Comparison of ENCODE assay signal across 17 cellular contexts in genomic region chr1:37892151-37893047, GRCh38. TPM values are rescaled to one million over a fixed set of nuclear protein-coding genes. Genes with fewer than 3 reads are reported as not detected.
A peak's percentile ranks its signal among the peaks of the same experiment; 100 is the strongest.
DNase-seq lines count a peak whose midpoint lies in the region; ATAC-seq and TF ChIP-seq lines count a peak whose summit lies in the region.
"Had no signal": no experiment of that assay in that cellular context is flagged by ENCODE, and none has a peak within 500 bp of the region (broad histone marks: within the 10 kb centered on the region; RNA-seq: fewer than 3 reads in every experiment).

No MANE protein-coding gene starts in this region.

- no peaks in the 10 kb centered on the region for H3K27me3 Mint-ChIP-seq in CD8-positive, alpha-beta memory T cell
- H3K27me3 Mint-ChIP-seq: activated B cell treated with CpG ODN at 0.5 μM for 24 hours; activated naive CD8-positive, alpha-beta T cell treated with anti-CD3 and anti-CD28 coated beads, Interleukin-2, amount 50 U/mL, for 24 hours had no signal

- TF ChIP-seq POLR2A in spleen (IDR thresholded peaks at IDR 0.05) = no peak

- TF ChIP-seq CTCF in choroid plexus epithelial cell (conservative IDR thresholded peaks at IDR 0.05; ENCODE audit: low read depth, low read length) = no peak
- TF ChIP-seq CTCF in psoas muscle (IDR thresholded peaks at IDR 0.05) = no peak
- TF ChIP-seq CTCF in spleen (IDR thresholded peaks at IDR 0.05 in 8 of 11, conservative IDR thresholded peaks at IDR 0.05 in 3 of 11) = no peak

- ATAC-seq in psoas muscle = peak in 2 of 4 donors; percentile 64 to 77
- ATAC-seq: activated naive CD8-positive, alpha-beta T cell treated with anti-CD3 and anti-CD28 coated beads, Interleukin-2, amount 50 U/mL, for 24 hours; gastroesophageal sphincter; left colon had no signal

- H3K9me3 ChIP-seq in CD8-positive, alpha-beta memory T cell (ENCODE audit: low read length) = no peaks in the 10 kb centered on the region
- H3K9me3 ChIP-seq in psoas muscle (no peaks in the 10 kb centered on the region), spleen (peaks cover 0 to 7% (median 0%) of the 10 kb centered on the region in 8 donors)
- H3K9me3 ChIP-seq: Caco-2, gastroesophageal sphincter, SK-N-SH had no signal

- POLR2A ChIA-PET in CD8-positive, alpha-beta memory T cell (lab: Charles Lee) = no interaction called here

- peaks cover 7 to 12% (median 11%) of the 10 kb centered on the region in 3 donors for H3K4me1 Mint-ChIP-seq in CD8-positive, alpha-beta memory T cell

- H3K4me3 Mint-ChIP-seq in CD8-positive, alpha-beta memory T cell = no peak overlapping the region
- H3K4me3 Mint-ChIP-seq: activated B cell treated with CpG ODN at 0.5 μM for 24 hours; activated naive CD8-positive, alpha-beta T cell treated with anti-CD3 and anti-CD28 coated beads, Interleukin-2, amount 50 U/mL, for 24 hours; nephron had no signal

- intact Hi-C loops in psoas muscle (cut with DNase I) = loop anchor here in 1 of 2 donors (5.0 kb wide), 2 partner anchors 40 to 85 kb away; no protein-coding TSS in a partner anchor
- intact Hi-C loops in spleen (cut with DNase I; ENCODE audit: low total_unique reads) = no loop called here

- H3K36me3 Mint-ChIP-seq in CD8-positive, alpha-beta memory T cell = peaks cover 13 to 39% (median 15%) of the 10 kb centered on the region in 3 donors

- no peak for DNase-seq in CD8-positive, alpha-beta memory T cell
- DNase-seq in Kasumi-1 (lab: John Stamatoyannopoulos, UW) = peak; percentile 7 to 11
- DNase-seq in choroid plexus epithelial cell (ENCODE audit: low read depth) = peak; percentile 83
- no peak for DNase-seq in psoas muscle
- no peak for DNase-seq in spleen
- DNase-seq in NCI-H1105 treated with DMSO at 0.1 percent for 48 hours (lab: John Stamatoyannopoulos, UW) = no peak
- no peak for DNase-seq in islet precursor cell
- DNase-seq in NCI-H774 (lab: John Stamatoyannopoulos, UW) = no peak
- DNase-seq: activated B cell treated with CpG ODN at 0.5 μM for 24 hours; activated CD8-positive, alpha-beta memory T cell treated with anti-CD3 and anti-CD28 coated beads, Interleukin-2, amount 50 U/mL, for 4 hours; activated naive CD8-positive, alpha-beta T cell treated with anti-CD3 and anti-CD28 coated beads, Interleukin-2, amount 50 U/mL, for 24 hours; Caco-2; left colon; NCI-H2029 treated with DMSO at 0.1 percent for 48 hours; SK-N-SH had no signal

- no peaks in the 10 kb centered on the region for H3K27me3 ChIP-seq in CD8-positive, alpha-beta memory T cell (ENCODE audit: insufficient read depth, low read length, poor library complexity, severe bottlenecking)
- H3K27me3 ChIP-seq in psoas muscle (ENCODE audit: insufficient read depth in 3 of 3, low read length in 2 of 3) = no peaks in the 10 kb centered on the region
- H3K27me3 ChIP-seq in spleen (replicated peaks in 1 of 7) = no peaks in the 10 kb centered on the region
- H3K27me3 ChIP-seq: gastroesophageal sphincter had no signal

- H3K4me1 ChIP-seq in CD8-positive, alpha-beta memory T cell (ENCODE audit: insufficient read depth, low read length) = no peaks in the 10 kb centered on the region
- H3K4me1 ChIP-seq in psoas muscle (peaks cover 5% of the 10 kb centered on the region), spleen (peaks cover 0 to 19% (median 5%) of the 10 kb centered on the region in 6 donors)
- H3K4me1 ChIP-seq: Caco-2 had no signal

- peaks cover 0 to 3% (median 0%) of the 10 kb centered on the region in 5 donors for H3K9me3 Mint-ChIP-seq in CD8-positive, alpha-beta memory T cell
- H3K9me3 Mint-ChIP-seq: activated B cell treated with CpG ODN at 0.5 μM for 24 hours; activated naive CD8-positive, alpha-beta T cell treated with anti-CD3 and anti-CD28 coated beads, Interleukin-2, amount 50 U/mL, for 24 hours; nephron had no signal

- peak overlapping the region in 6 of 8 donors; percentile 17 to 85 (median 58) for H3K27ac Mint-ChIP-seq in CD8-positive, alpha-beta memory T cell
- H3K27ac Mint-ChIP-seq: activated B cell treated with CpG ODN at 0.5 μM for 24 hours, nephron had no signal

- CTCF ChIA-PET in CD8-positive, alpha-beta memory T cell (lab: Charles Lee) = interaction anchor here (1.0 kb wide), 1 partner anchor 97 kb away, joined by 3 read pairs; the partner anchor contains the start of gene SF3A3

- 61 to 73% (median 62%) methylated on average over 5 of the region's 5 CpGs for WGBS in psoas muscle, 3 donors
- 69 to 77% (median 72%) methylated on average over 5 of the region's 5 CpGs for WGBS in spleen, 5 donors

- peaks cover 15% of the 10 kb centered on the region for H3K36me3 ChIP-seq in CD8-positive, alpha-beta memory T cell (ENCODE audit: insufficient read depth, low read length)
- peaks cover 11 to 40% of the 10 kb centered on the region in 2 donors for H3K36me3 ChIP-seq in psoas muscle (ENCODE audit: insufficient read depth in 1 of 2, low read depth in 1 of 2)
- H3K36me3 ChIP-seq in spleen = peaks cover 3 to 49% (median 28%) of the 10 kb centered on the region in 6 donors

- H3K4me3 ChIP-seq in CD8-positive, alpha-beta memory T cell (ENCODE audit: low read length) = no peak overlapping the region
- H3K4me3 ChIP-seq in choroid plexus epithelial cell (ENCODE audit: low read depth, low read length) (no peak overlapping the region), psoas muscle (no peak overlapping the region), spleen (no peak overlapping the region)
- H3K4me3 ChIP-seq: gastroesophageal sphincter had no signal

- peak overlapping the region; percentile 43 for H3K27ac ChIP-seq in CD8-positive, alpha-beta memory T cell (ENCODE audit: low read depth, low read length)
- peak overlapping the region; percentile 31 for H3K27ac ChIP-seq in psoas muscle
- peak overlapping the region in 2 of 8 donors; percentile 19 to 25 for H3K27ac ChIP-seq in spleen
- H3K27ac ChIP-seq: gastroesophageal sphincter had no signal

RNA-seq across cellular contexts. Expression of gene MTF1, which starts 33.0 kb away (rescaled TPM):
- 10 to 100 TPM; 38.0 to 39.1 TPM for total RNA-seq in CD8-positive, alpha-beta memory T cell
- polyA plus RNA-seq in CD8-positive, alpha-beta memory T cell = 21.3 TPM
- total RNA-seq in psoas muscle (10 to 100 TPM; 13.3 to 18.8 (median 14.0) TPM), spleen (10 to 100 TPM in 6 of 7 donors, 1 to 10 TPM in 1; 9.3 to 49.8 (median 26.6) TPM)
- polyA plus RNA-seq in psoas muscle (10 to 100 TPM in 1 of 3 donors, 1 to 10 TPM in 2; 3.1 to 20.2 (median 6.0) TPM), spleen (1 to 10 TPM; 1.3 to 3.1 (median 1.5) TPM)

RNA-seq across cellular contexts. Expression of gene INPP5B, which starts 54.5 kb away (rescaled TPM):
- 10 to 100 TPM; 24.1 to 25.1 TPM for total RNA-seq in CD8-positive, alpha-beta memory T cell
- 22.9 TPM for polyA plus RNA-seq in CD8-positive, alpha-beta memory T cell
- 10 to 100 TPM in 2 of 4 donors, 1 to 10 TPM in 2; 6.7 to 12.8 (median 9.3) TPM for total RNA-seq in psoas muscle
- polyA plus RNA-seq in psoas muscle = 1 to 10 TPM; 3.8 to 6.6 (median 4.5) TPM
- 10 to 100 TPM; 31.0 to 70.7 (median 45.0) TPM for total RNA-seq in spleen
- polyA plus RNA-seq in spleen = 10 to 100 TPM; 11.4 to 27.5 (median 19.0) TPM

Comparison
In these comparisons a context has a peak if more than half of its experiments do, and no peak if none do; other contexts are left out.
1. DNase-seq: peak in Kasumi-1 (2 of 2) and choroid plexus epithelial cell (single experiment); none in CD8-positive, alpha-beta memory T cell (0 of 5), psoas muscle (0 of 2), spleen (single experiment), NCI-H1105 treated with DMSO at 0.1 percent for 48 hours (single experiment), islet precursor cell (single experiment) and NCI-H774 (single experiment).